ENCODE assay signal across 1 cellular context in the genomic region with DNA sequence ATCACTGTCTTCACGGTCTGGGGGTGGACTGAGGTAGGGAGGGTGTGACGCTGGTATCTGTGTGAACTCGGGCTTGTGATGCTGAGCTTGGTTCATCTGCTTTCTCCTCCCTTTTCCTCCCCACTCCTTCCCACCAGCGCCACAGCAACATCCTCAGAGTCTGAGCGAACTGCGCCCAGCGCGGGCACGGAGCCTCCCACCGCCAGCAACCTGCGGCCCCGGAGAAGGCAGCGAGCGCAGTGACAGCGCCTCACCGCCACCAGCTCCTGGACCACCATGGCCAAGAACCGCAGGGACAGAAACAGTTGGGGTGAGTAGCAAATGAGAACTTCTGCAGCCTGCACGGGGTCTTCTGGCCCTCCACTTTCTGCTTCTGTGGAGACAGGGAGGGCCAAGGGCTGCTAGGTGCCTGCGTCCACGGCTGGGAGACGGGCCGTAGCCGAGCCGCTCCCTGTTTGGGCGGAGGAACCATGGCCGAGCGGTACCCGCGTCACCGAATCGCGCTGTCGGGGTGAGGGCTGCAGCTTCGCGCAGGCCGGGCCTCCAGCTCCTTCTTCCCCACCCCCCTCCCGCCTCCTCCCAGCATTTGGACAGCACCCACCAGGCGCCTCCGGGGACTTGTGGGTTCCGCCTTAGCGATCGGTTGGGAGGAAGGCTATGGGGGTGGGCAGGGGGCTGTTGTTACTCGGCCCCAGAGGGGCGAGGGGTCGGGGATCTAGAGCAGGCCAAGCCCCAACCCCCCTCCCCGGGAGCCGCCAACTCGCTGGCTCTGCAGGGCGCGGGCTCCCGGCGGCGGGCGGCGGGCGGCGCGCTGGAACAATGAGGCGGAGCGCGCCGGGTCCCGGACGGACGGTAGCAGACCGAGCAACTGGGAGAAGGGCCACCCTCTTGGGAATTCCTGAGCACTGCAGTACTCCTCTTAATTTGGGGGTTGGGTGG.
A peak's percentile ranks its signal among the peaks of the same experiment; 100 is the strongest.
TF ChIP-seq lines count a peak whose summit lies in the region.

A gene (plus strand): TSS at position 156 of the 939 bp plus-strand sequence. CDS start 121 bp downstream, at position 277.

TF ChIP-seq in PFSK-1, 5 proteins besides CTCF, POLR2A, EP300 and RAD21:
- TF ChIP-seq, protein P1, sequence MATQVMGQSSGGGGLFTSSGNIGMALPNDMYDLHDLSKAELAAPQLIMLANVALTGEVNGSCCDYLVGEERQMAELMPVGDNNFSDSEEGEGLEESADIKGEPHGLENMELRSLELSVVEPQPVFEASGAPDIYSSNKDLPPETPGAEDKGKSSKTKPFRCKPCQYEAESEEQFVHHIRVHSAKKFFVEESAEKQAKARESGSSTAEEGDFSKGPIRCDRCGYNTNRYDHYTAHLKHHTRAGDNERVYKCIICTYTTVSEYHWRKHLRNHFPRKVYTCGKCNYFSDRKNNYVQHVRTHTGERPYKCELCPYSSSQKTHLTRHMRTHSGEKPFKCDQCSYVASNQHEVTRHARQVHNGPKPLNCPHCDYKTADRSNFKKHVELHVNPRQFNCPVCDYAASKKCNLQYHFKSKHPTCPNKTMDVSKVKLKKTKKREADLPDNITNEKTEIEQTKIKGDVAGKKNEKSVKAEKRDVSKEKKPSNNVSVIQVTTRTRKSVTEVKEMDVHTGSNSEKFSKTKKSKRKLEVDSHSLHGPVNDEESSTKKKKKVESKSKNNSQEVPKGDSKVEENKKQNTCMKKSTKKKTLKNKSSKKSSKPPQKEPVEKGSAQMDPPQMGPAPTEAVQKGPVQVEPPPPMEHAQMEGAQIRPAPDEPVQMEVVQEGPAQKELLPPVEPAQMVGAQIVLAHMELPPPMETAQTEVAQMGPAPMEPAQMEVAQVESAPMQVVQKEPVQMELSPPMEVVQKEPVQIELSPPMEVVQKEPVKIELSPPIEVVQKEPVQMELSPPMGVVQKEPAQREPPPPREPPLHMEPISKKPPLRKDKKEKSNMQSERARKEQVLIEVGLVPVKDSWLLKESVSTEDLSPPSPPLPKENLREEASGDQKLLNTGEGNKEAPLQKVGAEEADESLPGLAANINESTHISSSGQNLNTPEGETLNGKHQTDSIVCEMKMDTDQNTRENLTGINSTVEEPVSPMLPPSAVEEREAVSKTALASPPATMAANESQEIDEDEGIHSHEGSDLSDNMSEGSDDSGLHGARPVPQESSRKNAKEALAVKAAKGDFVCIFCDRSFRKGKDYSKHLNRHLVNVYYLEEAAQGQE (IDR thresholded peaks at IDR 0.05; ENCODE audit: insufficient read depth in 1 of 2, low read depth in 2 of 2, low read length in 2 of 2) = peak; percentile 71 to 88; a peak in 3 of 4 replicates
- no peak for TF ChIP-seq POLR2AphosphoS5 (IDR thresholded peaks at IDR 0.05; ENCODE audit: low read depth, low read length)
